ENCODE assay signal across 30 cellular contexts in genomic region chr1:192696082-192696481, GRCh38.
"Had no signal": no experiment of that assay in that cellular context is flagged by ENCODE, and none has a peak within 500 bp of the region (broad histone marks: within the 10 kb centered on the region; RNA-seq: fewer than 3 reads in every experiment).

No MANE protein-coding gene starts in this region.

- H3K27ac ChIP-seq: RWPE1, VCaP had no signal

- DNase-seq: activated B cell treated with CpG ODN at 0.5 μM for 24 hours; activated CD4-positive, alpha-beta memory T cell treated with anti-CD3 and anti-CD28 coated beads for 36 hours; activated CD4-positive, alpha-beta T cell treated with anti-CD3 and anti-CD28 coated beads for 4 hours; activated CD4-positive, alpha-beta T cell treated with anti-CD3 and anti-CD28 coated beads, Interleukin-2, amount 50 U/mL, for 1 hour; activated CD4-positive, CD25-positive, alpha-beta regulatory T cell treated with anti-CD3 and anti-CD28 coated beads, Interleukin-2, amount 50 U/mL, for 72 hours; activated CD8-positive, alpha-beta memory T cell treated with anti-CD3 and anti-CD28 coated beads, Interleukin-2, amount 50 U/mL, for 4 hours; activated gamma-delta T cell treated with Interleukin-2 at 50 U/mL for 16 hours; activated naive CD4-positive, alpha-beta T cell treated with anti-CD3 and anti-CD28 coated beads for 36 hours; activated naive CD8-positive, alpha-beta T cell treated with anti-CD3 and anti-CD28 coated beads, Interleukin-2, amount 50 U/mL, for 24 hours; activated T-cell treated with anti-CD3 and anti-CD28 coated beads for 4 hours; activated T-cell treated with anti-CD3 and anti-CD28 coated beads, Interleukin-2, amount 50 U/mL, for 4 hours; anterior cingulate cortex; caudate nucleus; cerebellar nuclear complex; NCI-H1105; NCI-H1417 treated with DMSO at 0.1 percent for 48 hours; NCI-H1694; NCI-H1930; NCI-H510A; NCI-H526; NCI-H748 treated with DMSO at 0.1 percent for 48 hours; NK-92 treated with Interleukin-12 subunit alpha and Interleukin-12 subunit beta, amount 100 ng/mL, for 24 hours; PC-3; SW 1271; T-helper 1 cell; T-helper 2 cell; T-helper 9 cell had no signal

- ATAC-seq: activated naive CD8-positive, alpha-beta T cell treated with anti-CD3 and anti-CD28 coated beads, Interleukin-2, amount 50 U/mL, for 24 hours; activated T-cell treated with anti-CD3 and anti-CD28 coated beads, Interleukin-2, amount 50 U/mL, for 4 hours; PC-3; Right ventricle myocardium inferior had no signal
